11 cellular contexts compared by ENCODE assay signal in the genomic region with DNA sequence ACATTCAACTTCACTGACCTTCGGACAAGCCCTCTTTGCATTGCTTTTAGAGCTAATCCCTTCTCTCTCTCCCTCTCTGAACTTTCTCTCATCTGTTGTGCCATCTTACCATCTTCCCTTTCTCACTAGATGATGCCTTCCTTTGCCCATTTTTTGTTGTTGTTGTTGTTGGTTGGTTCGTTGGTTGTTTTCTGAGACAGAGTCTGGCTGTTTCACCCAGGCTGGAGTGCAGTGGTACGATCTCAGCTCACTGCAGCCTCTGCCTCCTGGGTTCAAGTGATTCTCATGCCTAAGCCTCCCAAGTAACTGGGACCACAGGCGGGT. TPM values are rescaled to one million over a fixed set of nuclear protein-coding genes. Genes with fewer than 3 reads are reported as not detected.
A peak's percentile ranks its signal among the peaks of the same experiment; 100 is the strongest.
DNase-seq lines count a peak whose midpoint lies in the region; ATAC-seq and TF ChIP-seq lines count a peak whose summit lies in the region.
"Had no signal": no experiment of that assay in that cellular context is flagged by ENCODE, and none has a peak within 500 bp of the region (broad histone marks: within the 10 kb centered on the region; RNA-seq: fewer than 3 reads in every experiment).

No MANE protein-coding gene starts in this region.

- no peaks in the 10 kb centered on the region for H3K36me3 ChIP-seq in stomach
- H3K36me3 ChIP-seq: neural progenitor cell had no signal

- H3K9me3 ChIP-seq in stomach: no peaks in the 10 kb centered on the region

- no peak for TF ChIP-seq CTCF in HL-60 (IDR thresholded peaks at IDR 0.05; ENCODE audit: insufficient read depth, low read length)
- TF ChIP-seq CTCF in stomach (IDR thresholded peaks at IDR 0.05): no peak

- no peak for TF ChIP-seq EP300 in stomach (IDR thresholded peaks at IDR 0.05)

- H3K4me3 Mint-ChIP-seq in activated T-cell treated with anti-CD3 and anti-CD28 coated beads, Interleukin-2, amount 50 U/mL, for 72 hours: peak overlapping the region; percentile 18 to 25
- H3K4me3 Mint-ChIP-seq in naive thymus-derived CD8-positive, alpha-beta T cell: peak overlapping the region in 1 of 10 donors; percentile 42
- H3K4me3 Mint-ChIP-seq: neural progenitor cell had no signal

- no peak for DNase-seq in activated T-cell treated with anti-CD3 and anti-CD28 coated beads, Interleukin-2, amount 50 U/mL, for 72 hours
- DNase-seq in activated T-cell treated with anti-CD3 and anti-CD28 coated beads, Interleukin-2, amount 50 U/mL, for 48 hours: no peak
- DNase-seq in HL-60 (ENCODE audit: low read depth in 1 of 2, low spot score in 1 of 2): no peak
- no peak for DNase-seq in stomach
- no peak for DNase-seq in UCSD-AML1 (lab: John Stamatoyannopoulos, UW; ENCODE audit: unreplicated experiment)
- no peak for DNase-seq in stimulated activated CD4-positive, alpha-beta T cell treated with anti-CD3 and anti-CD28 coated beads, Interleukin-2, amount 100 ng/mL, for 24 hours
- no peak for DNase-seq in naive thymus-derived CD8-positive, alpha-beta T cell
- DNase-seq: cortex of kidney, NCI-H2081 treated with DMSO at 0.1 percent for 48 hours had no signal

- peaks cover 49% of the 10 kb centered on the region for H3K4me1 Mint-ChIP-seq in activated T-cell treated with anti-CD3 and anti-CD28 coated beads, Interleukin-2, amount 50 U/mL, for 72 hours (ENCODE audit: low read depth)
- peaks cover 6 to 60% (median 12%) of the 10 kb centered on the region in 4 donors for H3K4me1 Mint-ChIP-seq in naive thymus-derived CD8-positive, alpha-beta T cell

- H3K27ac ChIP-seq in HL-60 (replicated peaks) (peak overlapping the region; percentile 66; the same call in 1 of the 2 replicates), cingulate gyrus (ENCODE audit: low read depth, low read length) (peak overlapping the region; percentile 41), stomach (peak overlapping the region in 3 of 5 donors; percentile 45 to 59 (median 53))
- H3K27ac ChIP-seq: neural progenitor cell had no signal

- intact Hi-C loops in stomach (cut with DNase I; ENCODE audit: low total_unique reads): no loop called here

- no peak for ATAC-seq in activated T-cell treated with anti-CD3 and anti-CD28 coated beads, Interleukin-2, amount 50 U/mL, for 72 hours (replicated peaks in 1 of 2)
- ATAC-seq in naive thymus-derived CD8-positive, alpha-beta T cell: no peak

- TF ChIP-seq POLR2A in stomach (IDR thresholded peaks at IDR 0.05): no peak

- peaks cover 13 to 58% (median 44%) of the 10 kb centered on the region in 4 donors for H3K4me1 ChIP-seq in stomach
- H3K4me1 ChIP-seq: neural progenitor cell had no signal

- H3K36me3 Mint-ChIP-seq in activated T-cell treated with anti-CD3 and anti-CD28 coated beads, Interleukin-2, amount 50 U/mL, for 72 hours (ENCODE audit: insufficient read depth in 2 of 2): peaks cover 3 to 5% of the 10 kb centered on the region in 2 donors
- peaks cover 0 to 3% (median 0%) of the 10 kb centered on the region in 3 donors for H3K36me3 Mint-ChIP-seq in naive thymus-derived CD8-positive, alpha-beta T cell
- H3K36me3 Mint-ChIP-seq: neural progenitor cell had no signal

- WGBS in stomach, 5 donors: 86 to 93% (median 90%) methylated on average over 4 of the region's 4 CpGs

- H3K4me3 ChIP-seq in HL-60 (replicated peaks; ENCODE audit: insufficient read depth, low read length) (no peak overlapping the region), stomach (no peak overlapping the region)
- H3K4me3 ChIP-seq: neural progenitor cell had no signal

- H3K27ac Mint-ChIP-seq in activated T-cell treated with anti-CD3 and anti-CD28 coated beads, Interleukin-2, amount 50 U/mL, for 72 hours: no peak overlapping the region
- H3K27ac Mint-ChIP-seq in naive thymus-derived CD8-positive, alpha-beta T cell: peak overlapping the region in 3 of 10 donors; percentile 14 to 74 (median 58)

- peaks cover 2 to 3% of the 10 kb centered on the region in 2 donors for H3K9me3 Mint-ChIP-seq in activated T-cell treated with anti-CD3 and anti-CD28 coated beads, Interleukin-2, amount 50 U/mL, for 72 hours
- peaks cover 0 to 4% (median 0%) of the 10 kb centered on the region in 9 donors for H3K9me3 Mint-ChIP-seq in naive thymus-derived CD8-positive, alpha-beta T cell
- H3K9me3 Mint-ChIP-seq: neural progenitor cell had no signal

- no peaks in the 10 kb centered on the region for H3K27me3 Mint-ChIP-seq in activated T-cell treated with anti-CD3 and anti-CD28 coated beads, Interleukin-2, amount 50 U/mL, for 72 hours (ENCODE audit: low read depth)
- H3K27me3 Mint-ChIP-seq in naive thymus-derived CD8-positive, alpha-beta T cell: no peaks in the 10 kb centered on the region

- H3K27me3 ChIP-seq in HL-60 (ENCODE audit: insufficient read depth, poor library complexity, severe bottlenecking): no peaks in the 10 kb centered on the region
- no peaks in the 10 kb centered on the region for H3K27me3 ChIP-seq in stomach
- H3K27me3 ChIP-seq: neural progenitor cell had no signal

- POLR2A ChIA-PET in naive thymus-derived CD8-positive, alpha-beta T cell (lab: Charles Lee): interaction anchor here (1.0 kb wide), 1 partner anchor 8 kb away, joined by 4 read pairs; no protein-coding TSS in a partner anchor

RNA-seq across cellular contexts. Expression of gene MAP3K5, which starts 18.8 kb away (rescaled TPM):
- 10 to 100 TPM; 12.8 to 18.5 TPM for total RNA-seq in activated T-cell treated with anti-CD3 and anti-CD28 coated beads, Interleukin-2, amount 50 U/mL, for 72 hours
- total RNA-seq in stomach: 10 to 100 TPM; 23.2 to 40.3 (median 24.5) TPM
- polyA plus RNA-seq in stomach: 10 to 100 TPM in 2 of 3 donors, 1 to 10 TPM in 1; 4.9 to 12.5 (median 12.4) TPM
- total RNA-seq in naive thymus-derived CD8-positive, alpha-beta T cell: 1 to 10 TPM; 7.7 to 8.7 TPM
- 1 to 10 TPM; 3.0 to 4.5 (median 3.1) TPM for polyA plus RNA-seq in naive thymus-derived CD8-positive, alpha-beta T cell

RNA-seq across cellular contexts. Expression of gene PEX7, which starts 49.0 kb away (rescaled TPM):
- 1 to 10 TPM; 3.8 to 4.9 TPM for total RNA-seq in activated T-cell treated with anti-CD3 and anti-CD28 coated beads, Interleukin-2, amount 50 U/mL, for 72 hours
- total RNA-seq in stomach: 10 to 100 TPM in 3 of 5 donors, 1 to 10 TPM in 1, not detected in 1; 2.7 to 38.5 (median 18.1) TPM
- 10 to 100 TPM in 2 of 3 donors, 1 to 10 TPM in 1; 7.3 to 21.5 (median 14.6) TPM for polyA plus RNA-seq in stomach
- 1 to 10 TPM; 5.8 to 6.9 TPM for total RNA-seq in naive thymus-derived CD8-positive, alpha-beta T cell
- polyA plus RNA-seq in naive thymus-derived CD8-positive, alpha-beta T cell: 1 to 10 TPM; 3.0 to 4.6 (median 4.2) TPM
